In genomic region chr1:150813028-150813707, GRCh38 we compare ENCODE assay signal across 9 cellular contexts. TPM values are rescaled to one million over a fixed set of nuclear protein-coding genes. Genes with fewer than 3 reads are reported as not detected.
A peak's percentile ranks its signal among the peaks of the same experiment; 100 is the strongest.
DNase-seq lines count a peak whose midpoint lies in the region; ATAC-seq and TF ChIP-seq lines count a peak whose summit lies in the region.
"Had no signal": no experiment of that assay in that cellular context is flagged by ENCODE, and none has a peak within 500 bp of the region (broad histone marks: within the 10 kb centered on the region; RNA-seq: fewer than 3 reads in every experiment).

No MANE protein-coding gene starts in this region.

- no peak overlapping the region for H3K4me3 ChIP-seq in Loucy (ENCODE audit: low read length, poor library complexity, severe bottlenecking)
- no peak overlapping the region for H3K4me3 ChIP-seq in fibroblast of mammary gland (ENCODE audit: control insufficient read depth, low read depth, low read length)
- no peak overlapping the region for H3K4me3 ChIP-seq in osteoblast (ENCODE audit: insufficient read depth, low read length)

- H3K36me3 Mint-ChIP-seq in natural killer cell, result peaks cover 15% of the 10 kb centered on the region

- H3K36me3 ChIP-seq in Loucy (ENCODE audit: insufficient read depth, low read length), result peaks cover 56% of the 10 kb centered on the region; the same call in 1 of the 2 replicates
- peaks cover 66% of the 10 kb centered on the region for H3K36me3 ChIP-seq in osteoblast (ENCODE audit: insufficient read depth, low read length)

- H3K4me1 Mint-ChIP-seq in natural killer cell, result no peaks in the 10 kb centered on the region

- no peak overlapping the region for H3K4me3 Mint-ChIP-seq in natural killer cell
- H3K4me3 Mint-ChIP-seq: CD4-positive, CD25-positive, alpha-beta regulatory T cell had no signal

- intact Hi-C loops in natural killer cell (cut with micrococcal nuclease), result no loop called here

- TF ChIP-seq CTCF in Loucy (conservative IDR thresholded peaks at IDR 0.05; ENCODE audit: low read length) (peak; percentile 65), fibroblast of mammary gland (conservative IDR thresholded peaks at IDR 0.05; ENCODE audit: control insufficient read depth, insufficient read depth, low read depth, low read length) (peak; percentile 89), osteoblast (IDR thresholded peaks at IDR 0.05; ENCODE audit: extremely low read depth, low read depth, low read length) (peak; percentile 87), natural killer cell (IDR thresholded peaks at IDR 0.05) (no peak)

- H3K27ac Mint-ChIP-seq in natural killer cell, result no peak overlapping the region
- H3K27ac Mint-ChIP-seq: CD4-positive, CD25-positive, alpha-beta regulatory T cell had no signal

- peak; percentile 76 for DNase-seq in SIG-M5 treated with dmso at 0.1 percent for 504 hours (lab: John Stamatoyannopoulos, UW; ENCODE audit: unreplicated experiment)
- no peak for DNase-seq in SIG-M5 (lab: John Stamatoyannopoulos, UW)
- DNase-seq in SK-MEL-5 (ENCODE audit: low read depth, low spot score), result peak; percentile 79
- DNase-seq in fibroblast of mammary gland (ENCODE audit: low read depth), result peak; percentile 77
- peak; percentile 79 for DNase-seq in osteoblast (ENCODE audit: insufficient read length, low spot score, missing footprints)
- no peak for DNase-seq in natural killer cell
- DNase-seq: CD4-positive, CD25-positive, alpha-beta regulatory T cell had no signal

- in situ Hi-C loops in SK-MEL-5 (cut with HindIII; ENCODE audit: low pct_unique_long_range_greater_than_20kb, low sequenced_read_pairs), result no loop called here

- no peaks in the 10 kb centered on the region for H3K9me2 ChIP-seq in Loucy (replicated peaks; ENCODE audit: low read depth, low read length)

- H3K79me2 ChIP-seq in Loucy (ENCODE audit: insufficient read depth, low read length) (no peaks in the 10 kb centered on the region), osteoblast (ENCODE audit: insufficient read depth, low read length) (peaks cover 5% of the 10 kb centered on the region)

- H4K20me1 ChIP-seq in Loucy (ENCODE audit: insufficient read depth, low read length, poor library complexity, severe bottlenecking) (no peaks in the 10 kb centered on the region), osteoblast (ENCODE audit: insufficient read depth, low read length) (no peaks in the 10 kb centered on the region)

- H3K4me1 ChIP-seq in Loucy (ENCODE audit: insufficient read depth, low read length, poor library complexity, severe bottlenecking) (no peaks in the 10 kb centered on the region), osteoblast (ENCODE audit: insufficient read depth, low read length) (peaks cover 24% of the 10 kb centered on the region)

- no peaks in the 10 kb centered on the region for H3F3A ChIP-seq in Loucy (ENCODE audit: low read depth)

- ATAC-seq in GM18498 (IDR thresholded peaks at IDR 0.05; ENCODE audit: unreplicated experiment), result no peak
- no peak for ATAC-seq in natural killer cell

- H3K4me2 ChIP-seq in Loucy (ENCODE audit: low read depth, low read length, poor library complexity, severe bottlenecking), result no peak overlapping the region
- no peak overlapping the region for H3K4me2 ChIP-seq in osteoblast (ENCODE audit: insufficient read depth, low read length)

- no peak overlapping the region for H2AFZ ChIP-seq in Loucy (ENCODE audit: low read length)
- H2AFZ ChIP-seq in osteoblast (ENCODE audit: low read length), result no peak overlapping the region

- peak overlapping the region; percentile 34 for H3K27ac ChIP-seq in osteoblast (ENCODE audit: low read depth, low read length)

- H3K27me3 ChIP-seq in Loucy (ENCODE audit: insufficient read depth, low read length, poor library complexity, severe bottlenecking), result no peaks in the 10 kb centered on the region
- no peaks in the 10 kb centered on the region for H3K27me3 ChIP-seq in osteoblast (ENCODE audit: insufficient read depth, low read length)

- H3K9me3 Mint-ChIP-seq in natural killer cell, result no peaks in the 10 kb centered on the region
- H3K9me3 Mint-ChIP-seq: CD4-positive, CD25-positive, alpha-beta regulatory T cell had no signal

- H3K9me3 ChIP-seq in Loucy (ENCODE audit: insufficient read depth, low read depth, low read length), result no peaks in the 10 kb centered on the region
- H3K9me3 ChIP-seq in osteoblast (ENCODE audit: low read depth, low read length), result no peaks in the 10 kb centered on the region

- no peak overlapping the region for H3K9ac ChIP-seq in Loucy (ENCODE audit: low read depth, low read length, poor library complexity, severe bottlenecking)

- H3K27me3 Mint-ChIP-seq in natural killer cell (ENCODE audit: low read depth in 2 of 2), result no peaks in the 10 kb centered on the region
- H3K27me3 Mint-ChIP-seq: CD4-positive, CD25-positive, alpha-beta regulatory T cell had no signal

RNA-seq across cellular contexts. Expression of gene CTSK, which starts 5.1 kb away (rescaled TPM):
- total RNA-seq in SK-MEL-5 (2014; rRNA removed; shearing (Covaris generic)), result 0.69 and 0.74 TPM in 2 replicates
- polyA plus RNA-seq in SK-MEL-5 (2015; cell fraction: cytosol; rRNA removed), result 0.79 and 0.87 TPM in 2 replicates
- polyA plus RNA-seq in SK-MEL-5 (2015; cell fraction: nucleus; rRNA removed), result 7.9 and 14.9 TPM in 2 replicates
- total RNA-seq in osteoblast, result 617 and 761 TPM in 2 replicates
- 10 to 100 TPM in 1 of 3 donors, 1 to 10 TPM in 2; 9.1 to 11.0 (median 9.1) TPM for total RNA-seq in natural killer cell

RNA-seq across cellular contexts. Expression of gene CTSS, which starts 47.6 kb away (rescaled TPM):
- 2.5 and 4.4 TPM in 2 replicates for total RNA-seq in SK-MEL-5 (2014; rRNA removed; shearing (Covaris generic))
- polyA plus RNA-seq in SK-MEL-5 (2015; cell fraction: cytosol; rRNA removed), result 3.7 and 4.1 TPM in 2 replicates
- polyA plus RNA-seq in SK-MEL-5 (2015; cell fraction: nucleus; rRNA removed), result 1.5 TPM in 1 of 2 replicates, not detected in the other
- total RNA-seq in osteoblast (10.9 and 16.3 TPM in 2 replicates), natural killer cell (100 to 1,000 TPM; 169 to 245 (median 229) TPM)

Comparison
In these comparisons a context has a peak if more than half of its experiments do, and no peak if none do; other contexts are left out.
1. DNase-seq: peak in SIG-M5 treated with dmso at 0.1 percent for 504 hours (single experiment), SK-MEL-5 (single experiment), fibroblast of mammary gland (single experiment) and osteoblast (single experiment); none in SIG-M5 (single experiment) and natural killer cell (single experiment).
2. RNA of gene CTSK, which starts 5.1 kb away (total RNA-seq): 617 to 761 TPM in osteoblast; 9.1 to 11.0 TPM in natural killer cell and 0.69 to 0.74 TPM in SK-MEL-5; every median in the first group is over 10 times any median in the second.